ENCODE assay signal across 9 cellular contexts in genomic region chr7:2157473-2158279, GRCh38.
DNase-seq lines count a peak whose midpoint lies in the region; ATAC-seq and TF ChIP-seq lines count a peak whose summit lies in the region.
"Had no signal": no experiment of that assay in that cellular context is flagged by ENCODE, and none has a peak within 500 bp of the region (broad histone marks: within the 10 kb centered on the region; RNA-seq: fewer than 3 reads in every experiment).

No MANE protein-coding gene starts in this region.

- WGBS in psoas muscle, 3 donors: 38 to 45% (median 39%) methylated on average over 19 of the region's 19 CpGs

- TF ChIP-seq CTCF in fibroblast of pulmonary artery (IDR thresholded peaks at IDR 0.05; ENCODE audit: low read length, missing control alignments): no peak
- no peak for TF ChIP-seq CTCF in psoas muscle (IDR thresholded peaks at IDR 0.05)

- ATAC-seq in psoas muscle: peak; percentile 81 to 92 (median 86)

- in situ Hi-C loops in KBM-7 (cut with MboI; ENCODE audit: low pct_unique_long_range_greater_than_20kb, low sequenced_read_pairs): no loop called here

- H3K9me3 ChIP-seq in psoas muscle: no peaks in the 10 kb centered on the region
- H3K9me3 ChIP-seq: neutrophil had no signal

- H3K4me1 Mint-ChIP-seq in T-helper 2 cell treated with Interferon-gamma antibody and Interleukin-4, amounts not matched to agents 5 μg/mL and 100 μg/mL, for 36 hours (ENCODE audit: low read depth): no peaks in the 10 kb centered on the region
- H3K4me1 Mint-ChIP-seq in activated naive CD4-positive, alpha-beta T cell treated with anti-CD3 and anti-CD28 coated beads, Interleukin-2, amount 10 ng/mL, durations not matched to agents 7 days and 5 days: peaks cover 3% of the 10 kb centered on the region

- no peaks in the 10 kb centered on the region for H3K27me3 ChIP-seq in psoas muscle (ENCODE audit: insufficient read depth in 3 of 3, low read length in 2 of 3)
- H3K27me3 ChIP-seq: neutrophil had no signal

- no peaks in the 10 kb centered on the region for H3K27me3 Mint-ChIP-seq in T-helper 2 cell treated with Interferon-gamma antibody and Interleukin-4, amounts not matched to agents 5 μg/mL and 100 μg/mL, for 36 hours (ENCODE audit: low read depth)
- no peaks in the 10 kb centered on the region for H3K27me3 Mint-ChIP-seq in activated naive CD4-positive, alpha-beta T cell treated with anti-CD3 and anti-CD28 coated beads, Interleukin-2, amount 10 ng/mL, durations not matched to agents 7 days and 5 days

- DNase-seq in H4 (ENCODE audit: low spot score) (peak; percentile 100), NCI-H82 (lab: John Stamatoyannopoulos, UW) (peak; percentile 75), fibroblast of pulmonary artery (ENCODE audit: low read depth) (peak; percentile 73), psoas muscle (peak; percentile 52 to 56), germinal center (ENCODE audit: low spot score) (no peak), KBM-7 (no peak)
- DNase-seq in T-helper 2 cell treated with Interferon-gamma antibody and Interleukin-4, amounts not matched to agents 5 μg/mL and 100 μg/mL, for 36 hours (ENCODE audit: low spot score): no peak
- no peak for DNase-seq in activated naive CD4-positive, alpha-beta T cell treated with anti-CD3 and anti-CD28 coated beads, Interleukin-2, amount 10 ng/mL, durations not matched to agents 7 days and 5 days

- H3K4me3 ChIP-seq in fibroblast of pulmonary artery (replicated peaks; ENCODE audit: low read depth, low read length) (no peak overlapping the region), psoas muscle (no peak overlapping the region)

- no peaks in the 10 kb centered on the region for H3K36me3 Mint-ChIP-seq in T-helper 2 cell treated with Interferon-gamma antibody and Interleukin-4, amounts not matched to agents 5 μg/mL and 100 μg/mL, for 36 hours (ENCODE audit: low read depth)
- H3K36me3 Mint-ChIP-seq in activated naive CD4-positive, alpha-beta T cell treated with anti-CD3 and anti-CD28 coated beads, Interleukin-2, amount 10 ng/mL, durations not matched to agents 7 days and 5 days: no peaks in the 10 kb centered on the region

- H3K4me3 Mint-ChIP-seq in T-helper 2 cell treated with Interferon-gamma antibody and Interleukin-4, amounts not matched to agents 5 μg/mL and 100 μg/mL, for 36 hours: no peak overlapping the region
- H3K4me3 Mint-ChIP-seq in activated naive CD4-positive, alpha-beta T cell treated with anti-CD3 and anti-CD28 coated beads, Interleukin-2, amount 10 ng/mL, durations not matched to agents 7 days and 5 days: no peak overlapping the region

- peaks cover 27% of the 10 kb centered on the region for H3K4me1 ChIP-seq in psoas muscle

- intact Hi-C loops in psoas muscle (cut with DNase I): loop anchor here in 1 of 2 donors (5.0 kb wide), 1 partner anchor 40 kb away; no protein-coding TSS in a partner anchor

- H3K36me3 ChIP-seq in psoas muscle (ENCODE audit: insufficient read depth in 1 of 2, low read depth in 1 of 2): no peaks in the 10 kb centered on the region
- H3K36me3 ChIP-seq: neutrophil had no signal

- H3K27ac ChIP-seq in psoas muscle: peak overlapping the region; percentile 78
- H3K27ac ChIP-seq: neutrophil had no signal

- no peak overlapping the region for H3K27ac Mint-ChIP-seq in T-helper 2 cell treated with Interferon-gamma antibody and Interleukin-4, amounts not matched to agents 5 μg/mL and 100 μg/mL, for 36 hours
- no peak overlapping the region for H3K27ac Mint-ChIP-seq in activated naive CD4-positive, alpha-beta T cell treated with anti-CD3 and anti-CD28 coated beads, Interleukin-2, amount 10 ng/mL, durations not matched to agents 7 days and 5 days

- CTCF ChIA-PET in activated naive CD4-positive, alpha-beta T cell treated with anti-CD3 and anti-CD28 coated beads, Interleukin-2, amount 10 ng/mL, durations not matched to agents 7 days and 5 days (lab: Charles Lee): interaction anchor here (0.6 to 1.2 kb wide), 3 partner anchors 12 to 196 kb away, joined by 3 to 6 read pairs (median 3); partner anchors contain the start of gene EIF3B

- no peaks in the 10 kb centered on the region for H3K9me3 Mint-ChIP-seq in T-helper 2 cell treated with Interferon-gamma antibody and Interleukin-4, amounts not matched to agents 5 μg/mL and 100 μg/mL, for 36 hours
- H3K9me3 Mint-ChIP-seq in activated naive CD4-positive, alpha-beta T cell treated with anti-CD3 and anti-CD28 coated beads, Interleukin-2, amount 10 ng/mL, durations not matched to agents 7 days and 5 days: no peaks in the 10 kb centered on the region

Comparison
In these comparisons a context has a peak if more than half of its experiments do, and no peak if none do; other contexts are left out.
1. DNase-seq: peak in H4 (single experiment), NCI-H82 (single experiment), fibroblast of pulmonary artery (single experiment) and psoas muscle (2 of 2); none in germinal center (single experiment), T-helper 2 cell treated with Interferon-gamma antibody and Interleukin-4, amounts not matched to agents 5 μg/mL and 100 μg/mL, for 36 hours (single experiment), KBM-7 (single experiment) and activated naive CD4-positive, alpha-beta T cell treated with anti-CD3 and anti-CD28 coated beads, Interleukin-2, amount 10 ng/mL, durations not matched to agents 7 days and 5 days (single experiment).